1 cellular context compared by ENCODE assay signal in genomic region chr4:81421346-81422218, GRCh38.
TF ChIP-seq lines count a peak whose summit lies in the region.

No MANE protein-coding gene starts in this region.

TF ChIP-seq in K562, 482 proteins besides CTCF, POLR2A, EP300 and RAD21 (continued from another document and continues in another):
- TF ChIP-seq CUX1 (CRISPR knock-in tag; IDR thresholded peaks at IDR 0.05) (peak; percentile 39; the same call in 1 of the 2 replicates), JUND (IDR thresholded peaks at IDR 0.05; ENCODE audit: borderline replicate concordance, low read depth, low read length) (peak; percentile 100), JUND (tag; IDR thresholded peaks at IDR 0.05; ENCODE audit: borderline replicate concordance, low read depth, low read length) (peak; percentile 100), TRIM24 (IDR thresholded peaks at IDR 0.05) (peak; percentile 90 to 95), DEAF1 (CRISPR knock-in tag; IDR thresholded peaks at IDR 0.05) (no peak), HMGXB4 (CRISPR knock-in tag; IDR thresholded peaks at IDR 0.05) (no peak), ZNF384 (IDR thresholded peaks at IDR 0.05; ENCODE audit: low read depth, low read length) (no peak), THAP12 (CRISPR knock-in tag; IDR thresholded peaks at IDR 0.05) (no peak), ZC3H11A (IDR thresholded peaks at IDR 0.05; ENCODE audit: low read depth, low read length) (no peak), CGGBP1 (CRISPR knock-in tag; IDR thresholded peaks at IDR 0.05) (no peak), ZNF41 (CRISPR knock-in tag; conservative IDR thresholded peaks at IDR 0.05) (no peak), STAT6 (CRISPR knock-in tag; IDR thresholded peaks at IDR 0.05) (0 out of 2 replicates have a peak, but pooled peaks have one; percentile 38), SMAD3 (CRISPR knock-in tag; conservative IDR thresholded peaks at IDR 0.05) (no peak), NR1H2 (CRISPR knock-in tag; IDR thresholded peaks at IDR 0.05) (no peak), ZNF609 (CRISPR knock-in tag; IDR thresholded peaks at IDR 0.05; ENCODE audit: borderline replicate concordance) (no peak), NCOA1 (IDR thresholded peaks at IDR 0.05; ENCODE audit: low read depth) (peak; percentile 88; the same call in 1 of the 2 replicates), SREBF2 (CRISPR knock-in tag; IDR thresholded peaks at IDR 0.05) (no peak), PHTF2 (CRISPR knock-in tag; IDR thresholded peaks at IDR 0.05) (0 out of 2 replicates have a peak, but pooled peaks have one; percentile 66), RBFOX2 (IDR thresholded peaks at IDR 0.05; ENCODE audit: low read depth, low read length) (0 out of 2 replicates have a peak, but pooled peaks have one; percentile 7), NFE2L1 (tag; IDR thresholded peaks at IDR 0.05; ENCODE audit: borderline replicate concordance, low read depth) (peak; percentile 31; the same call in 1 of the 2 replicates), MLLT1 (IDR thresholded peaks at IDR 0.05) (peak; percentile 74 to 82), VEZF1 (CRISPR knock-in tag; IDR thresholded peaks at IDR 0.05) (peak; percentile 36; the same call in 1 of the 2 replicates), POLR2AphosphoS5 (IDR thresholded peaks at IDR 0.05; ENCODE audit: control insufficient read depth, insufficient read depth, low read depth, low read length) (peak; percentile 89), ZFP1 (CRISPR knock-in tag; IDR thresholded peaks at IDR 0.05) (no peak), ZNF780A (CRISPR knock-in tag; IDR thresholded peaks at IDR 0.05) (no peak), ELK3 (CRISPR knock-in tag; IDR thresholded peaks at IDR 0.05) (no peak), E2F3 (CRISPR knock-in tag; IDR thresholded peaks at IDR 0.05) (no peak), ZNF316 (IDR thresholded peaks at IDR 0.05) (peak; percentile 92), MYBL2 (IDR thresholded peaks at IDR 0.05; ENCODE audit: low read depth) (no peak; the same call in 1 of the 2 replicates), MYBL2 (CRISPR knock-in tag; IDR thresholded peaks at IDR 0.05; ENCODE audit: borderline replicate concordance) (no peak), SMAD4 (CRISPR knock-in tag; conservative IDR thresholded peaks at IDR 0.05) (peak; percentile 68)
